In genomic region chr15:66877558-66878285, GRCh38 we compare ENCODE assay signal across 20 cellular contexts.
DNase-seq lines count a peak whose midpoint lies in the region; ATAC-seq and TF ChIP-seq lines count a peak whose summit lies in the region.
"Had no signal": no experiment of that assay in that cellular context is flagged by ENCODE, and none has a peak within 500 bp of the region (broad histone marks: within the 10 kb centered on the region; RNA-seq: fewer than 3 reads in every experiment).

No MANE protein-coding gene starts in this region.

- POLR2A ChIA-PET in activated CD8-positive, alpha-beta T cell treated with anti-CD3 and anti-CD28 coated beads, Interleukin-2, amount 10 ng/mL, durations not matched to agents 7 days and 5 days (lab: Charles Lee), result no interaction called here
- POLR2A ChIA-PET in activated CD8-positive, alpha-beta T cell treated with anti-CD3 and anti-CD28 coated beads for 36 hours (lab: Charles Lee), result no interaction called here

- intact Hi-C loops in activated CD8-positive, alpha-beta T cell treated with anti-CD3 and anti-CD28 coated beads for 36 hours (cut with micrococcal nuclease), result no loop called here
- intact Hi-C loops in esophagus squamous epithelium (cut with DNase I), result no loop called here

- DNase-seq in activated CD8-positive, alpha-beta T cell treated with anti-CD3 and anti-CD28 coated beads, Interleukin-2, amount 10 ng/mL, durations not matched to agents 7 days and 5 days, result peak; percentile 8
- DNase-seq in activated CD8-positive, alpha-beta T cell treated with anti-CD3 and anti-CD28 coated beads for 36 hours, result no peak
- DNase-seq in esophagus squamous epithelium (lab: John Stamatoyannopoulos, UW), result no peak
- DNase-seq in mesothelial cell of epicardium (ENCODE audit: low spot score in 2 of 2, unreplicated experiment in 2 of 2), result peak in 1 of 2 experiments; percentile 28
- DNase-seq in ureter (ENCODE audit: low spot score), result peak; percentile 39
- DNase-seq in activated CD4-positive, alpha-beta T cell treated with anti-CD3 and anti-CD28 coated beads, Interleukin-2, amount 50 U/mL, for 1 hour, result no peak
- no peak for DNase-seq in cerebellar nuclear complex (lab: John Stamatoyannopoulos, UW)
- DNase-seq: amygdala; lower lobe of right lung; naive B cell; NCI-H2171; stimulated activated CD4-positive, alpha-beta T cell treated with anti-CD3 and anti-CD28 coated beads, Interleukin-12 subunit alpha, Interleukin-12 subunit beta, amount 100 ng/mL, for 4 hours; T-cell; upper lobe of left lung had no signal

- no peaks in the 10 kb centered on the region for H3K36me3 Mint-ChIP-seq in activated CD8-positive, alpha-beta T cell treated with anti-CD3 and anti-CD28 coated beads, Interleukin-2, amount 10 ng/mL, durations not matched to agents 7 days and 5 days (ENCODE audit: low read depth)
- no peaks in the 10 kb centered on the region for H3K36me3 Mint-ChIP-seq in activated CD8-positive, alpha-beta T cell treated with anti-CD3 and anti-CD28 coated beads for 36 hours (ENCODE audit: low read depth)
- no peaks in the 10 kb centered on the region for H3K36me3 Mint-ChIP-seq in mesothelial cell of epicardium
- H3K36me3 Mint-ChIP-seq: CD14-positive monocyte; naive B cell; stimulated activated effector memory CD8-positive, alpha-beta T cell treated with anti-CD3 and anti-CD28 coated beads, Interleukin-12 subunit alpha, Interleukin-12 subunit beta, amount 100 ng/mL, for 72 hours; T-cell had no signal

- H3K9me3 ChIP-seq in esophagus squamous epithelium, result no peaks in the 10 kb centered on the region
- H3K9me3 ChIP-seq: lower lobe of right lung, prostate gland, upper lobe of left lung had no signal

- H3K27ac Mint-ChIP-seq in activated CD8-positive, alpha-beta T cell treated with anti-CD3 and anti-CD28 coated beads, Interleukin-2, amount 10 ng/mL, durations not matched to agents 7 days and 5 days, result no peak overlapping the region
- H3K27ac Mint-ChIP-seq in activated CD8-positive, alpha-beta T cell treated with anti-CD3 and anti-CD28 coated beads for 36 hours, result no peak overlapping the region
- H3K27ac Mint-ChIP-seq in mesothelial cell of epicardium, result peak overlapping the region; percentile 22
- H3K27ac Mint-ChIP-seq: CD14-positive monocyte; stimulated activated effector memory CD8-positive, alpha-beta T cell treated with anti-CD3 and anti-CD28 coated beads, Interleukin-12 subunit alpha, Interleukin-12 subunit beta, amount 100 ng/mL, for 72 hours; T-cell had no signal

- no peaks in the 10 kb centered on the region for H3K36me3 ChIP-seq in esophagus squamous epithelium
- H3K36me3 ChIP-seq: lower lobe of right lung, prostate gland, upper lobe of left lung had no signal

- no peak for ATAC-seq in activated CD8-positive, alpha-beta T cell treated with anti-CD3 and anti-CD28 coated beads, Interleukin-2, amount 10 ng/mL, durations not matched to agents 7 days and 5 days
- ATAC-seq in activated CD8-positive, alpha-beta T cell treated with anti-CD3 and anti-CD28 coated beads for 36 hours, result no peak
- no peak for ATAC-seq in GM19455 (IDR thresholded peaks at IDR 0.05; ENCODE audit: unreplicated experiment)
- ATAC-seq: K562; lower lobe of right lung; stimulated activated effector memory CD8-positive, alpha-beta T cell treated with anti-CD3 and anti-CD28 coated beads, Interleukin-12 subunit alpha, Interleukin-12 subunit beta, amount 100 ng/mL, for 72 hours; T-cell had no signal

- no peaks in the 10 kb centered on the region for H3K4me1 Mint-ChIP-seq in activated CD8-positive, alpha-beta T cell treated with anti-CD3 and anti-CD28 coated beads, Interleukin-2, amount 10 ng/mL, durations not matched to agents 7 days and 5 days (ENCODE audit: low read depth)
- no peaks in the 10 kb centered on the region for H3K4me1 Mint-ChIP-seq in activated CD8-positive, alpha-beta T cell treated with anti-CD3 and anti-CD28 coated beads for 36 hours (ENCODE audit: low read depth)
- peaks cover 33% of the 10 kb centered on the region for H3K4me1 Mint-ChIP-seq in mesothelial cell of epicardium
- H3K4me1 Mint-ChIP-seq: CD14-positive monocyte; stimulated activated effector memory CD8-positive, alpha-beta T cell treated with anti-CD3 and anti-CD28 coated beads, Interleukin-12 subunit alpha, Interleukin-12 subunit beta, amount 100 ng/mL, for 72 hours; T-cell had no signal

- no peak overlapping the region for H3K4me3 ChIP-seq in esophagus squamous epithelium
- H3K4me3 ChIP-seq: K562, lower lobe of right lung, prostate gland, upper lobe of left lung had no signal

- CTCF ChIA-PET in activated CD8-positive, alpha-beta T cell treated with anti-CD3 and anti-CD28 coated beads, Interleukin-2, amount 10 ng/mL, durations not matched to agents 7 days and 5 days (lab: Charles Lee), result interaction anchor here (1.1 kb wide), 1 partner anchor 25 kb away, joined by 3 read pairs; no protein-coding TSS in a partner anchor
- CTCF ChIA-PET in activated CD8-positive, alpha-beta T cell treated with anti-CD3 and anti-CD28 coated beads for 36 hours (lab: Charles Lee), result interaction anchor here (1.1 kb wide), 1 partner anchor 15 kb away, joined by 3 read pairs; no protein-coding TSS in a partner anchor

- no peak overlapping the region for H3K4me3 Mint-ChIP-seq in activated CD8-positive, alpha-beta T cell treated with anti-CD3 and anti-CD28 coated beads, Interleukin-2, amount 10 ng/mL, durations not matched to agents 7 days and 5 days
- H3K4me3 Mint-ChIP-seq in activated CD8-positive, alpha-beta T cell treated with anti-CD3 and anti-CD28 coated beads for 36 hours, result no peak overlapping the region
- no peak overlapping the region for H3K4me3 Mint-ChIP-seq in mesothelial cell of epicardium
- H3K4me3 Mint-ChIP-seq: CD14-positive monocyte; naive B cell; stimulated activated effector memory CD8-positive, alpha-beta T cell treated with anti-CD3 and anti-CD28 coated beads, Interleukin-12 subunit alpha, Interleukin-12 subunit beta, amount 100 ng/mL, for 72 hours; T-cell had no signal

- H3K9me3 Mint-ChIP-seq in activated CD8-positive, alpha-beta T cell treated with anti-CD3 and anti-CD28 coated beads, Interleukin-2, amount 10 ng/mL, durations not matched to agents 7 days and 5 days (ENCODE audit: insufficient read depth), result no peaks in the 10 kb centered on the region
- H3K9me3 Mint-ChIP-seq in activated CD8-positive, alpha-beta T cell treated with anti-CD3 and anti-CD28 coated beads for 36 hours, result no peaks in the 10 kb centered on the region
- no peaks in the 10 kb centered on the region for H3K9me3 Mint-ChIP-seq in mesothelial cell of epicardium
- H3K9me3 Mint-ChIP-seq: CD14-positive monocyte; naive B cell; stimulated activated effector memory CD8-positive, alpha-beta T cell treated with anti-CD3 and anti-CD28 coated beads, Interleukin-12 subunit alpha, Interleukin-12 subunit beta, amount 100 ng/mL, for 72 hours; T-cell had no signal

- H3K27me3 Mint-ChIP-seq in activated CD8-positive, alpha-beta T cell treated with anti-CD3 and anti-CD28 coated beads, Interleukin-2, amount 10 ng/mL, durations not matched to agents 7 days and 5 days (ENCODE audit: low read depth), result peaks cover 18% of the 10 kb centered on the region
- peaks cover 2% of the 10 kb centered on the region for H3K27me3 Mint-ChIP-seq in activated CD8-positive, alpha-beta T cell treated with anti-CD3 and anti-CD28 coated beads for 36 hours
- no peaks in the 10 kb centered on the region for H3K27me3 Mint-ChIP-seq in mesothelial cell of epicardium (ENCODE audit: low read depth)

- TF ChIP-seq CTCF in activated CD8-positive, alpha-beta T cell treated with anti-CD3 and anti-CD28 coated beads for 36 hours (IDR thresholded peaks at IDR 0.05), result no peak
- TF ChIP-seq CTCF in esophagus squamous epithelium (IDR thresholded peaks at IDR 0.05) (no peak), mesothelial cell of epicardium (IDR thresholded peaks at IDR 0.05; ENCODE audit: unreplicated experiment) (no peak)

- no peaks in the 10 kb centered on the region for H3K27me3 ChIP-seq in esophagus squamous epithelium
- H3K27me3 ChIP-seq: upper lobe of left lung had no signal

- 41 to 59% methylated on average over 2 to 4 of the region's 8 CpGs for WGBS in esophagus squamous epithelium, 2 donors

- H3K27ac ChIP-seq in esophagus squamous epithelium, result peak overlapping the region in 3 of 4 donors; percentile 25 to 52 (median 44)
- H3K27ac ChIP-seq: HL-60, lower lobe of right lung, prostate gland, upper lobe of left lung had no signal

- no peak for TF ChIP-seq POLR2A in esophagus squamous epithelium (IDR thresholded peaks at IDR 0.05)

- peaks cover 0 to 22% (median 18%) of the 10 kb centered on the region in 3 donors for H3K4me1 ChIP-seq in esophagus squamous epithelium
- H3K4me1 ChIP-seq: prostate gland had no signal

Comparison
In these comparisons a context has a peak if more than half of its experiments do, and no peak if none do; other contexts are left out.
1. DNase-seq: peak in activated CD8-positive, alpha-beta T cell treated with anti-CD3 and anti-CD28 coated beads, Interleukin-2, amount 10 ng/mL, durations not matched to agents 7 days and 5 days (single experiment) and ureter (single experiment); none in activated CD8-positive, alpha-beta T cell treated with anti-CD3 and anti-CD28 coated beads for 36 hours (single experiment), esophagus squamous epithelium (single experiment), activated CD4-positive, alpha-beta T cell treated with anti-CD3 and anti-CD28 coated beads, Interleukin-2, amount 50 U/mL, for 1 hour (single experiment) and cerebellar nuclear complex (0 of 2).